Comparison of ENCODE assay signal across 2 cellular contexts in the genomic region with DNA sequence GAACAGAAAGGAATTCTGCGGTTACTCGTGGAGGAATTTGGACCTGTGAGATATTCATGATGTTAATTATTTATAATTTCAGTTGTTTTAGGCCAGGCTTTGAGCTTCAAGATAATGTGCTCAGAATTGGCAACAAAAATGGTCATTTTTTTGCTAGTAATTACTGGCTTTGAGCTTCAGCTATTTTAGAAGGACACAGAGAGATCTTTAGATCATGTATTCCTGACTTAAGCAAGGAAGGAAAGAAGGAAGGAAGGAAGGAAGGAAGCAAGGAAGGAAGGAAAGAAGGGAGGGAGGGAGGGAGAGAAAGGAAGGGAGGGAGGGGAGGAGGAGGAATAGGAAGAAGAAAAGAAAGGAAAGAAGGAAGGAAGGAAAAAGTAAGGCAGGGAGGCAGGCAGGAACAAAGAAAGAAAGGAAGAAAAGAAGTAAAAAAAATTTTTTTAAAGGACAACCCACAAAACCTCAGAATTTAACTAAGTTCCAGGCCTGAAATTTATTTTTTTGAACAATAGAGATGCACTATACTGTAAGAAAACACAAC.
TF ChIP-seq lines count a peak whose summit lies in the region.

No MANE protein-coding gene starts in this region.

TF ChIP-seq in A549, 52 proteins besides CTCF, POLR2A, EP300 and RAD21 (continued from another document):
- TF ChIP-seq HOXB13 (CRISPR knock-in tag; IDR thresholded peaks at IDR 0.05; ENCODE audit: low read depth): no peak
- no peak for TF ChIP-seq HDAC2 (IDR thresholded peaks at IDR 0.05)
- TF ChIP-seq ELK1 (IDR thresholded peaks at IDR 0.05; ENCODE audit: low read depth, low read length): no peak
- no peak for TF ChIP-seq SMC3 (IDR thresholded peaks at IDR 0.05)
- TF ChIP-seq RNF2 (IDR thresholded peaks at IDR 0.05; ENCODE audit: borderline replicate concordance, low read depth): no peak
- TF ChIP-seq, protein P1, sequence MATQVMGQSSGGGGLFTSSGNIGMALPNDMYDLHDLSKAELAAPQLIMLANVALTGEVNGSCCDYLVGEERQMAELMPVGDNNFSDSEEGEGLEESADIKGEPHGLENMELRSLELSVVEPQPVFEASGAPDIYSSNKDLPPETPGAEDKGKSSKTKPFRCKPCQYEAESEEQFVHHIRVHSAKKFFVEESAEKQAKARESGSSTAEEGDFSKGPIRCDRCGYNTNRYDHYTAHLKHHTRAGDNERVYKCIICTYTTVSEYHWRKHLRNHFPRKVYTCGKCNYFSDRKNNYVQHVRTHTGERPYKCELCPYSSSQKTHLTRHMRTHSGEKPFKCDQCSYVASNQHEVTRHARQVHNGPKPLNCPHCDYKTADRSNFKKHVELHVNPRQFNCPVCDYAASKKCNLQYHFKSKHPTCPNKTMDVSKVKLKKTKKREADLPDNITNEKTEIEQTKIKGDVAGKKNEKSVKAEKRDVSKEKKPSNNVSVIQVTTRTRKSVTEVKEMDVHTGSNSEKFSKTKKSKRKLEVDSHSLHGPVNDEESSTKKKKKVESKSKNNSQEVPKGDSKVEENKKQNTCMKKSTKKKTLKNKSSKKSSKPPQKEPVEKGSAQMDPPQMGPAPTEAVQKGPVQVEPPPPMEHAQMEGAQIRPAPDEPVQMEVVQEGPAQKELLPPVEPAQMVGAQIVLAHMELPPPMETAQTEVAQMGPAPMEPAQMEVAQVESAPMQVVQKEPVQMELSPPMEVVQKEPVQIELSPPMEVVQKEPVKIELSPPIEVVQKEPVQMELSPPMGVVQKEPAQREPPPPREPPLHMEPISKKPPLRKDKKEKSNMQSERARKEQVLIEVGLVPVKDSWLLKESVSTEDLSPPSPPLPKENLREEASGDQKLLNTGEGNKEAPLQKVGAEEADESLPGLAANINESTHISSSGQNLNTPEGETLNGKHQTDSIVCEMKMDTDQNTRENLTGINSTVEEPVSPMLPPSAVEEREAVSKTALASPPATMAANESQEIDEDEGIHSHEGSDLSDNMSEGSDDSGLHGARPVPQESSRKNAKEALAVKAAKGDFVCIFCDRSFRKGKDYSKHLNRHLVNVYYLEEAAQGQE (IDR thresholded peaks at IDR 0.05): no peak
- no peak for TF ChIP-seq MAFK (IDR thresholded peaks at IDR 0.05; ENCODE audit: partially characterized antibody)
- no peak for TF ChIP-seq RFX5 (IDR thresholded peaks at IDR 0.05)
- TF ChIP-seq NFE2L2 (conservative IDR thresholded peaks at IDR 0.05; ENCODE audit: low read length): no peak

TF ChIP-seq in HepG2, 621 proteins besides CTCF, POLR2A, EP300 and RAD21 (continues in another document):
- TF ChIP-seq ZNF263 (CRISPR knock-in tag; IDR thresholded peaks at IDR 0.05) (no peak), TCF12 (IDR thresholded peaks at IDR 0.05) (no peak), TCF12 (CRISPR knock-in tag; IDR thresholded peaks at IDR 0.05) (no peak), GPN1 (CRISPR knock-in tag; IDR thresholded peaks at IDR 0.05; ENCODE audit: borderline replicate concordance) (no peak), MXD1 (CRISPR knock-in tag; IDR thresholded peaks at IDR 0.05) (no peak), RFX5 (IDR thresholded peaks at IDR 0.05; ENCODE audit: low read depth, low read length) (no peak), ZNF432 (CRISPR knock-in tag; IDR thresholded peaks at IDR 0.05; ENCODE audit: borderline replicate concordance) (no peak), MTF2 (CRISPR knock-in tag; IDR thresholded peaks at IDR 0.05; ENCODE audit: borderline replicate concordance) (no peak), NRL (CRISPR knock-in tag; IDR thresholded peaks at IDR 0.05; ENCODE audit: borderline replicate concordance) (no peak), ZNF260 (CRISPR knock-in tag; IDR thresholded peaks at IDR 0.05; ENCODE audit: borderline replicate concordance, low read depth) (no peak), MEIS2 (CRISPR knock-in tag; IDR thresholded peaks at IDR 0.05) (no peak), ZBTB49 (CRISPR knock-in tag; IDR thresholded peaks at IDR 0.05; ENCODE audit: borderline replicate concordance) (no peak), ZFP36L1 (CRISPR knock-in tag; IDR thresholded peaks at IDR 0.05) (no peak), HNF4G (IDR thresholded peaks at IDR 0.05; ENCODE audit: borderline replicate concordance, low read depth, low read length) (no peak; the same call in 1 of the 2 replicates), HNF4G (CRISPR knock-in tag; IDR thresholded peaks at IDR 0.05; ENCODE audit: borderline replicate concordance, low read depth) (no peak), RFX3 (CRISPR knock-in tag; IDR thresholded peaks at IDR 0.05) (no peak), ZNF782 (CRISPR knock-in tag; IDR thresholded peaks at IDR 0.05; ENCODE audit: borderline replicate concordance) (no peak), HOXD1 (CRISPR knock-in tag; IDR thresholded peaks at IDR 0.05) (no peak), RCOR2 (CRISPR knock-in tag; IDR thresholded peaks at IDR 0.05) (no peak), NFE2L2 (IDR thresholded peaks at IDR 0.05; ENCODE audit: low read length) (no peak), ZNF142 (CRISPR knock-in tag; IDR thresholded peaks at IDR 0.05) (no peak), ONECUT2 (CRISPR knock-in tag; IDR thresholded peaks at IDR 0.05) (no peak), ZNF879 (CRISPR knock-in tag; IDR thresholded peaks at IDR 0.05) (no peak), ZNF768 (CRISPR knock-in tag; IDR thresholded peaks at IDR 0.05) (no peak), ZEB1 (IDR thresholded peaks at IDR 0.05; ENCODE audit: insufficient replicate concordance, low read depth) (peak; percentile 5), ZFP36L2 (CRISPR knock-in tag; IDR thresholded peaks at IDR 0.05) (no peak), SOX13 (IDR thresholded peaks at IDR 0.05) (0 out of 2 replicates have a peak, but pooled peaks have one; percentile 39), SOX13 (CRISPR knock-in tag; conservative IDR thresholded peaks at IDR 0.05 in 1 of 2, IDR thresholded peaks at IDR 0.05 in 1 of 2) (no peak), ZFP41 (CRISPR knock-in tag; IDR thresholded peaks at IDR 0.05; ENCODE audit: borderline replicate concordance) (no peak), ZFAT (CRISPR knock-in tag; conservative IDR thresholded peaks at IDR 0.05) (no peak), ZNF121 (CRISPR knock-in tag; IDR thresholded peaks at IDR 0.05) (no peak), ZSCAN31 (CRISPR knock-in tag; IDR thresholded peaks at IDR 0.05; ENCODE audit: low read depth) (no peak), ZNF790 (CRISPR knock-in tag; IDR thresholded peaks at IDR 0.05; ENCODE audit: borderline replicate concordance) (no peak), SNAPC2 (CRISPR knock-in tag; IDR thresholded peaks at IDR 0.05) (no peak), MIER2 (CRISPR knock-in tag; IDR thresholded peaks at IDR 0.05) (no peak), TSC22D2 (CRISPR knock-in tag; IDR thresholded peaks at IDR 0.05; ENCODE audit: borderline replicate concordance) (no peak), ATF4 (CRISPR knock-in tag; IDR thresholded peaks at IDR 0.05) (no peak), AHR (CRISPR knock-in tag; IDR thresholded peaks at IDR 0.05) (no peak), TOPORS (CRISPR knock-in tag; IDR thresholded peaks at IDR 0.05) (no peak), ZNF224 (CRISPR knock-in tag; IDR thresholded peaks at IDR 0.05) (no peak), ZNF280B (CRISPR knock-in tag; IDR thresholded peaks at IDR 0.05; ENCODE audit: borderline replicate concordance) (no peak), PHB2 (IDR thresholded peaks at IDR 0.05; ENCODE audit: partially characterized antibody) (no peak), ZNF20 (CRISPR knock-in tag; IDR thresholded peaks at IDR 0.05) (no peak), ZNF569 (CRISPR knock-in tag; IDR thresholded peaks at IDR 0.05; ENCODE audit: borderline replicate concordance) (no peak)
- TF ChIP-seq, protein P2, sequence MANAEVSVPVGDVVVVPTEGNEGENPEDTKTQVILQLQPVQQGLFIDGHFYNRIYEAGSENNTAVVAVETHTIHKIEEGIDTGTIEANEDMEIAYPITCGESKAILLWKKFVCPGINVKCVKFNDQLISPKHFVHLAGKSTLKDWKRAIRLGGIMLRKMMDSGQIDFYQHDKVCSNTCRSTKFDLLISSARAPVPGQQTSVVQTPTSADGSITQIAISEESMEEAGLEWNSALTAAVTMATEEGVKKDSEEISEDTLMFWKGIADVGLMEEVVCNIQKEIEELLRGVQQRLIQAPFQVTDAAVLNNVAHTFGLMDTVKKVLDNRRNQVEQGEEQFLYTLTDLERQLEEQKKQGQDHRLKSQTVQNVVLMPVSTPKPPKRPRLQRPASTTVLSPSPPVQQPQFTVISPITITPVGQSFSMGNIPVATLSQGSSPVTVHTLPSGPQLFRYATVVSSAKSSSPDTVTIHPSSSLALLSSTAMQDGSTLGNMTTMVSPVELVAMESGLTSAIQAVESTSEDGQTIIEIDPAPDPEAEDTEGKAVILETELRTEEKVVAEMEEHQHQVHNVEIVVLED (CRISPR knock-in tag; IDR thresholded peaks at IDR 0.05; ENCODE audit: borderline replicate concordance): no peak
- TF ChIP-seq, protein P3, sequence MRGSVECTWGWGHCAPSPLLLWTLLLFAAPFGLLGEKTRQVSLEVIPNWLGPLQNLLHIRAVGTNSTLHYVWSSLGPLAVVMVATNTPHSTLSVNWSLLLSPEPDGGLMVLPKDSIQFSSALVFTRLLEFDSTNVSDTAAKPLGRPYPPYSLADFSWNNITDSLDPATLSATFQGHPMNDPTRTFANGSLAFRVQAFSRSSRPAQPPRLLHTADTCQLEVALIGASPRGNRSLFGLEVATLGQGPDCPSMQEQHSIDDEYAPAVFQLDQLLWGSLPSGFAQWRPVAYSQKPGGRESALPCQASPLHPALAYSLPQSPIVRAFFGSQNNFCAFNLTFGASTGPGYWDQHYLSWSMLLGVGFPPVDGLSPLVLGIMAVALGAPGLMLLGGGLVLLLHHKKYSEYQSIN (CRISPR knock-in tag; IDR thresholded peaks at IDR 0.05; ENCODE audit: borderline replicate concordance): no peak
